Comparison of ENCODE assay signal across 24 cellular contexts in genomic region chr18:33951031-33951430, GRCh38.
"Had no signal": no experiment of that assay in that cellular context is flagged by ENCODE, and none has a peak within 500 bp of the region (broad histone marks: within the 10 kb centered on the region; RNA-seq: fewer than 3 reads in every experiment).

No MANE protein-coding gene starts in this region.

- H3K4me1 Mint-ChIP-seq: mesothelial cell of epicardium, nephron had no signal

- H3K9me3 ChIP-seq: esophagus muscularis mucosa, right atrium auricular region, tibial nerve, uterus had no signal

- H3K4me3 Mint-ChIP-seq: activated naive CD8-positive, alpha-beta T cell; activated T-helper 1 cell treated with anti-CD3 and anti-CD28 coated beads, Interleukin-12 subunit alpha, Interleukin-12 subunit beta, Interleukin-2, Interleukin-4 antibody, amounts not matched to agents 30 ng/mL and 10 ng/mL and 1 ng/mL, durations not matched to agents 14 hours and 24 hours and 36 hours; mesothelial cell of epicardium; nephron; T-helper 2 cell treated with Interferon-gamma antibody and Interleukin-4, amounts not matched to agents 5 μg/mL and 100 μg/mL, for 36 hours had no signal

- H3K9me3 Mint-ChIP-seq: activated T-helper 1 cell treated with anti-CD3 and anti-CD28 coated beads, Interleukin-12 subunit alpha, Interleukin-12 subunit beta, Interleukin-2, Interleukin-4 antibody, amounts not matched to agents 30 ng/mL and 10 ng/mL and 1 ng/mL, durations not matched to agents 14 hours and 24 hours and 36 hours; mesothelial cell of epicardium; nephron had no signal

- ATAC-seq: foreskin keratinocyte, left lobe of liver had no signal

- H3K36me3 Mint-ChIP-seq: activated naive CD8-positive, alpha-beta T cell; mesothelial cell of epicardium had no signal

- H3K27me3 Mint-ChIP-seq: activated naive CD8-positive, alpha-beta T cell had no signal

- H3K4me1 ChIP-seq: esophagus muscularis mucosa, foreskin keratinocyte, right atrium auricular region, tibial nerve, uterus had no signal

- DNase-seq: activated CD4-positive, alpha-beta T cell treated with anti-CD3 and anti-CD28 coated beads, Interleukin-2, amount 50 U/mL, for 48 hours; activated T-cell treated with anti-CD3 and anti-CD28 coated beads for 4 hours; amygdala; cortex of kidney; effector CD4-positive, alpha-beta T cell; hippocampal formation; islet precursor cell; nucleus accumbens; stimulated activated CD4-positive, alpha-beta T cell treated with anti-CD3 and anti-CD28 coated beads, Interleukin-12 subunit alpha, Interleukin-12 subunit beta, amount 100 ng/mL, for 4 hours; stimulated activated CD4-positive, alpha-beta T cell treated with anti-CD3 and anti-CD28 coated beads, Interleukin-1b, Interleukin-23, amount 100 ng/mL, for 48 hours; stimulated activated CD8-positive, alpha-beta memory T cell treated with anti-CD3 and anti-CD28 coated beads, Interleukin-4, amount 100 ng/mL, for 48 hours; stimulated activated naive CD4-positive, alpha-beta T cell treated with Interleukin-2 at 50 U/mL for 16 hours; substantia nigra; uterus had no signal

- H3K36me3 ChIP-seq: esophagus muscularis mucosa, right atrium auricular region, tibial nerve, uterus had no signal

- H3K4me3 ChIP-seq: esophagus muscularis mucosa, right atrium auricular region, tibial nerve, uterus had no signal

- H3K27ac Mint-ChIP-seq: activated naive CD8-positive, alpha-beta T cell; activated T-helper 1 cell treated with anti-CD3 and anti-CD28 coated beads, Interleukin-12 subunit alpha, Interleukin-12 subunit beta, Interleukin-2, Interleukin-4 antibody, amounts not matched to agents 30 ng/mL and 10 ng/mL and 1 ng/mL, durations not matched to agents 14 hours and 24 hours and 36 hours; mesothelial cell of epicardium; nephron; T-helper 2 cell treated with Interferon-gamma antibody and Interleukin-4, amounts not matched to agents 5 μg/mL and 100 μg/mL, for 36 hours had no signal

- H3K27me3 ChIP-seq: esophagus muscularis mucosa, foreskin keratinocyte, right atrium auricular region, tibial nerve, uterus had no signal
